Comparison of ENCODE assay signal across 13 cellular contexts in the genomic region with DNA sequence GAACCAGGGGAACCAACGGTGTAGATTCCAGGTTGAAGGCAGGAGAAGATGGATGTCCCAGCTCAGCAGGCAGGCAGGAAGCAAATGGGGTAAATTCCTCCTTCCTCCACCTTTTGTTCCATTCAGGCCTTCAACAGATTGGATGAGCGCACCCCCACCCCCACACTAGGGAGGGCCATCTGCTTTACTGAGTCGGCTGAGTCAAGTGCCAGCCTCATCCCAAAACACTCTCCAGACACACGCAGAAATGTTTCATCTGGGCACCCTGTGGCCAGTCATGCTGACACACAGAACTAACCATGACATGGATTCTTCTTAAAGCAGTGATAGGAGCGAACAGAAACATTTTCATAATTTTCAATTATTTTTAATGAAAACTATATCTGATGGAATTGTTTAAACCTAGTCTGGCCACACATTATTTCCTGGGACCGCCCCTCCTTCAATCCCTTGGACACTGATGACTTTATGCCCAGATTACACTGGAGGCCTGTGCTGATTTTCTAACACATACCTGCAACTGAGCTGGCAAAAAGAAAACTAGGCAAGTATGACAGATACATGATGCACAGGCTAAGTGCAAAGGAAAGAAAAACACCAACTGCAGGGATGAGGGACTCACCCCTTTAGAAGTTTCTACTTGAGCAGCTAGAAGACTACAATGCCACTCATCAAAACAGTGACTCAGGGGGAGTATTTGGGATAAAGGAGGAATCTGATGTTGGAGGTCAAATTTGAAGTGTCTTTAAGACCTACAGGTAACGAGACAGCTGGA.
DNase-seq lines count a peak whose midpoint lies in the region; ATAC-seq and TF ChIP-seq lines count a peak whose summit lies in the region.
"Had no signal": no experiment of that assay in that cellular context is flagged by ENCODE, and none has a peak within 500 bp of the region (broad histone marks: within the 10 kb centered on the region; RNA-seq: fewer than 3 reads in every experiment).

No MANE protein-coding gene starts in this region.

- no peak overlapping the region for H3K4me2 ChIP-seq in mesenchymal stem cell (ENCODE audit: low read length, poor library complexity, severe bottlenecking)

- H3K18ac ChIP-seq in mesenchymal stem cell (ENCODE audit: low read depth in 1 of 2, low read length in 2 of 2) = peak overlapping the region in 1 of 2 experiments; percentile 62

- H3K79me1 ChIP-seq in mesenchymal stem cell (replicated peaks; ENCODE audit: low read length, poor library complexity, severe bottlenecking) = no peaks in the 10 kb centered on the region

- DNase-seq in AG04450 (ENCODE audit: low read depth, low spot score) (no peak), HFFc6 (peak; percentile 22), adipocyte (ENCODE audit: low read depth) (no peak), mesenchymal stem cell (no peak), KBM-7 (no peak), erythroblast (lab: John Stamatoyannopoulos, UW) (no peak)
- no peak for DNase-seq in activated effector memory CD4-positive, alpha-beta T cell treated with anti-CD3 and anti-CD28 coated beads, Interleukin-2, amount 50 U/mL, for 16 hours
- DNase-seq: activated CD4-positive, alpha-beta T cell treated with anti-CD3 and anti-CD28 coated beads, Interleukin-2, amount 10 ng/mL, durations not matched to agents 7 days and 5 days; activated T-cell treated with anti-CD3 and anti-CD28 coated beads, Interleukin-2, amount 50 U/mL, for 4 hours; amygdala; NCI-H1048 had no signal

- H3K27ac ChIP-seq in AG04450 (ENCODE audit: low read depth, low read length) (peak overlapping the region; percentile 71), mesenchymal stem cell (ENCODE audit: low read length, poor library complexity, severe bottlenecking) (peak overlapping the region; percentile 30)

- H4K8ac ChIP-seq in mesenchymal stem cell (ENCODE audit: low read length) = peak overlapping the region; percentile 29

- TF ChIP-seq POLR2A in erythroblast (IDR thresholded peaks at IDR 0.05; ENCODE audit: low read length) = no peak

- no peak for ATAC-seq in GM18511 (IDR thresholded peaks at IDR 0.05; ENCODE audit: unreplicated experiment)
- ATAC-seq: activated T-cell treated with anti-CD3 and anti-CD28 coated beads, Interleukin-2, amount 50 U/mL, for 4 hours had no signal

- in situ Hi-C loops in KBM-7 (cut with MboI; ENCODE audit: low pct_unique_long_range_greater_than_20kb, low sequenced_read_pairs) = no loop called here

- peak overlapping the region; percentile 15 for H2BK5ac ChIP-seq in mesenchymal stem cell (ENCODE audit: low read depth, low read length, poor library complexity, severe bottlenecking)

- H2AFZ ChIP-seq in mesenchymal stem cell (ENCODE audit: low read depth, low read length) = no peak overlapping the region

- CTCF ChIA-PET in AG04450 (lab: Charles Lee) = interaction anchor here (1.1 kb wide), 1 partner anchor 17 kb away, joined by 3 read pairs; no protein-coding TSS in a partner anchor

- no peak overlapping the region for H3K4me3 Mint-ChIP-seq in HFFc6
- H3K4me3 Mint-ChIP-seq: activated CD4-positive, alpha-beta T cell treated with anti-CD3 and anti-CD28 coated beads, Interleukin-2, amount 10 ng/mL, durations not matched to agents 7 days and 5 days; activated T-cell treated with anti-CD3 and anti-CD28 coated beads, Interleukin-2, amount 50 U/mL, for 4 hours; mesothelial cell of epicardium had no signal

- 50% methylated on average over 5 of the region's 7 CpGs for WGBS in mesenchymal stem cell

- no peak overlapping the region for H2BK120ac ChIP-seq in mesenchymal stem cell (ENCODE audit: low read depth, low read length)

- POLR2A ChIA-PET in AG04450 (lab: Yijun Ruan, JAX) = interaction anchor here (0.9 kb wide), 1 partner anchor 34 kb away, joined by 3 read pairs; no protein-coding TSS in a partner anchor

- H3K4me1 Mint-ChIP-seq in HFFc6 (ENCODE audit: low read depth) = peaks cover 31% of the 10 kb centered on the region

- no peak overlapping the region for H3K4ac ChIP-seq in mesenchymal stem cell (ENCODE audit: low read depth in 1 of 2, low read length in 2 of 2)

- no peak overlapping the region for H4K91ac ChIP-seq in mesenchymal stem cell (ENCODE audit: low read length)

- H3K14ac ChIP-seq in mesenchymal stem cell (ENCODE audit: low read length in 2 of 2) = peak overlapping the region in 1 of 2 experiments; percentile 35

- peaks cover 50% of the 10 kb centered on the region for H3K4me1 ChIP-seq in adipocyte (ENCODE audit: control insufficient read depth, insufficient read depth, low read length)
- H3K4me1 ChIP-seq in mesenchymal stem cell (ENCODE audit: control insufficient read depth, insufficient read depth, low read depth, low read length) = peaks cover 6% of the 10 kb centered on the region

- H2BK12ac ChIP-seq in mesenchymal stem cell (ENCODE audit: low read length in 2 of 2) = no peak overlapping the region

- no peaks in the 10 kb centered on the region for H3K9me3 Mint-ChIP-seq in HFFc6
- H3K9me3 Mint-ChIP-seq: activated CD4-positive, alpha-beta T cell treated with anti-CD3 and anti-CD28 coated beads, Interleukin-2, amount 10 ng/mL, durations not matched to agents 7 days and 5 days; activated T-cell treated with anti-CD3 and anti-CD28 coated beads, Interleukin-2, amount 50 U/mL, for 4 hours; mesothelial cell of epicardium had no signal

- H3K36me3 ChIP-seq in adipocyte (ENCODE audit: control insufficient read depth, insufficient read depth, low read length, severe bottlenecking) (no peaks in the 10 kb centered on the region), mesenchymal stem cell (ENCODE audit: control insufficient read depth in 1 of 2, insufficient read depth in 2 of 2, low read depth in 1 of 2, low read length in 2 of 2) (peaks cover 4 to 10% of the 10 kb centered on the region in 2 experiments)

- H3K9me3 ChIP-seq in AG04450 (ENCODE audit: control insufficient read depth, insufficient read depth, low read length) (no peaks in the 10 kb centered on the region), adipocyte (ENCODE audit: control insufficient read depth, low read length) (no peaks in the 10 kb centered on the region), mesenchymal stem cell (ENCODE audit: control insufficient read depth, low read length) (no peaks in the 10 kb centered on the region)

- no peak overlapping the region for H3K23ac ChIP-seq in mesenchymal stem cell (ENCODE audit: low read length in 2 of 2)

- no peaks in the 10 kb centered on the region for H3K27me3 ChIP-seq in AG04450 (ENCODE audit: control insufficient read depth, insufficient read depth, low read length)
- H3K27me3 ChIP-seq in adipocyte (replicated peaks; ENCODE audit: control insufficient read depth, insufficient read depth, low read length) = no peaks in the 10 kb centered on the region
- H3K27me3 ChIP-seq in mesenchymal stem cell (ENCODE audit: control insufficient read depth in 1 of 2, insufficient read depth in 1 of 2, low read length in 2 of 2) = no peaks in the 10 kb centered on the region

- H3K27ac Mint-ChIP-seq in HFFc6 = peak overlapping the region; percentile 55
- H3K27ac Mint-ChIP-seq: activated CD4-positive, alpha-beta T cell treated with anti-CD3 and anti-CD28 coated beads, Interleukin-2, amount 10 ng/mL, durations not matched to agents 7 days and 5 days; mesothelial cell of epicardium had no signal

- H2AK5ac ChIP-seq in mesenchymal stem cell (ENCODE audit: low read length, severe bottlenecking) = peak overlapping the region; percentile 33

- no peak overlapping the region for H2BK15ac ChIP-seq in mesenchymal stem cell (ENCODE audit: low read depth, poor library complexity, severe bottlenecking)

- TF ChIP-seq CTCF in AG04450 (IDR thresholded peaks at IDR 0.05; ENCODE audit: low read depth, low read length) (no peak), HFFc6 (IDR thresholded peaks at IDR 0.05) (no peak)

- H3K9ac ChIP-seq in adipocyte (ENCODE audit: low read length) = peak overlapping the region; percentile 79
- peak overlapping the region; percentile 66 for H3K9ac ChIP-seq in mesenchymal stem cell (ENCODE audit: low read length)

- no peak overlapping the region for H3K4me3 ChIP-seq in AG04450 (ENCODE audit: low read depth, low read length)
- no peak overlapping the region for H3K4me3 ChIP-seq in adipocyte (ENCODE audit: low read length)
- no peak overlapping the region for H3K4me3 ChIP-seq in mesenchymal stem cell (ENCODE audit: insufficient read depth in 1 of 2, low read depth in 1 of 2, low read length in 2 of 2)

- no peaks in the 10 kb centered on the region; the same call in 1 of the 2 replicates for H3K36me3 Mint-ChIP-seq in HFFc6 (ENCODE audit: low read depth)

- no peaks in the 10 kb centered on the region; the same call in 1 of the 2 replicates for H3K27me3 Mint-ChIP-seq in HFFc6 (ENCODE audit: insufficient read depth)
- H3K27me3 Mint-ChIP-seq: activated CD4-positive, alpha-beta T cell treated with anti-CD3 and anti-CD28 coated beads, Interleukin-2, amount 10 ng/mL, durations not matched to agents 7 days and 5 days had no signal
